Comparison of ENCODE assay signal across 23 cellular contexts in genomic region chr11:111039982-111040381, GRCh38.
"Had no signal": no experiment of that assay in that cellular context is flagged by ENCODE, and none has a peak within 500 bp of the region (broad histone marks: within the 10 kb centered on the region; RNA-seq: fewer than 3 reads in every experiment).

No MANE protein-coding gene starts in this region.

- H3K9me3 ChIP-seq: mucosa of descending colon, ovary, right atrium auricular region, right lobe of liver, suprapubic skin, thoracic aorta, tibial artery, upper lobe of right lung, uterus had no signal

- DNase-seq: hypothalamus; immature natural killer cell; kidney; left ventricle myocardium inferior; midbrain; mucosa of descending colon; naive thymus-derived CD4-positive, alpha-beta T cell; ovary; right lobe of liver; stimulated activated CD4-positive, alpha-beta T cell treated with anti-CD3 and anti-CD28 coated beads, Interleukin-12 subunit alpha, Interleukin-12 subunit beta, amount 100 ng/mL, for 4 hours; stimulated activated CD4-positive, alpha-beta T cell treated with anti-CD3 and anti-CD28 coated beads, Interleukin-15, amount 100 ng/mL, for 24 hours; stimulated activated CD4-positive, alpha-beta T cell treated with anti-CD3 and anti-CD28 coated beads, Interleukin-2, amount 100 ng/mL, for 24 hours; stimulated activated CD4-positive, alpha-beta T cell treated with anti-CD3 and anti-CD28 coated beads, Interleukin-4, amount 100 ng/mL, for 24 hours; stimulated activated naive CD4-positive, alpha-beta T cell; tibial artery; trophoblast cell; upper lobe of right lung; uterus had no signal

- H3K27ac ChIP-seq: left ventricle myocardium inferior, ovary, right atrium auricular region, right lobe of liver, suprapubic skin, thoracic aorta, tibial artery, upper lobe of right lung, uterus had no signal

- H3K4me1 ChIP-seq: left ventricle myocardium inferior, right atrium auricular region, right lobe of liver, suprapubic skin, tibial artery, upper lobe of right lung, uterus had no signal

- ATAC-seq: mucosa of descending colon; naive thymus-derived CD4-positive, alpha-beta T cell; natural killer cell treated with Interleukin-12 subunit alpha and Interleukin-12 subunit beta and Interleukin-15 and Interleukin-18, amount 100 ng/mL, for 72 hours; right lobe of liver; stimulated activated effector memory CD8-positive, alpha-beta T cell treated with anti-CD3 and anti-CD28 coated beads, Interleukin-12 subunit alpha, Interleukin-12 subunit beta, amount 100 ng/mL, for 72 hours; upper lobe of right lung had no signal

- H3K36me3 ChIP-seq: left ventricle myocardium inferior, ovary, right atrium auricular region, right lobe of liver, suprapubic skin, thoracic aorta, tibial artery, upper lobe of right lung, uterus had no signal

- H3K27me3 ChIP-seq: ovary, right atrium auricular region, right lobe of liver, suprapubic skin, tibial artery, upper lobe of right lung, uterus had no signal

- H3K4me3 ChIP-seq: left ventricle myocardium inferior, mucosa of descending colon, ovary, right atrium auricular region, right lobe of liver, suprapubic skin, thoracic aorta, tibial artery, upper lobe of right lung, uterus had no signal
